Comparison of ENCODE assay signal across 1 cellular context in the genomic region with DNA sequence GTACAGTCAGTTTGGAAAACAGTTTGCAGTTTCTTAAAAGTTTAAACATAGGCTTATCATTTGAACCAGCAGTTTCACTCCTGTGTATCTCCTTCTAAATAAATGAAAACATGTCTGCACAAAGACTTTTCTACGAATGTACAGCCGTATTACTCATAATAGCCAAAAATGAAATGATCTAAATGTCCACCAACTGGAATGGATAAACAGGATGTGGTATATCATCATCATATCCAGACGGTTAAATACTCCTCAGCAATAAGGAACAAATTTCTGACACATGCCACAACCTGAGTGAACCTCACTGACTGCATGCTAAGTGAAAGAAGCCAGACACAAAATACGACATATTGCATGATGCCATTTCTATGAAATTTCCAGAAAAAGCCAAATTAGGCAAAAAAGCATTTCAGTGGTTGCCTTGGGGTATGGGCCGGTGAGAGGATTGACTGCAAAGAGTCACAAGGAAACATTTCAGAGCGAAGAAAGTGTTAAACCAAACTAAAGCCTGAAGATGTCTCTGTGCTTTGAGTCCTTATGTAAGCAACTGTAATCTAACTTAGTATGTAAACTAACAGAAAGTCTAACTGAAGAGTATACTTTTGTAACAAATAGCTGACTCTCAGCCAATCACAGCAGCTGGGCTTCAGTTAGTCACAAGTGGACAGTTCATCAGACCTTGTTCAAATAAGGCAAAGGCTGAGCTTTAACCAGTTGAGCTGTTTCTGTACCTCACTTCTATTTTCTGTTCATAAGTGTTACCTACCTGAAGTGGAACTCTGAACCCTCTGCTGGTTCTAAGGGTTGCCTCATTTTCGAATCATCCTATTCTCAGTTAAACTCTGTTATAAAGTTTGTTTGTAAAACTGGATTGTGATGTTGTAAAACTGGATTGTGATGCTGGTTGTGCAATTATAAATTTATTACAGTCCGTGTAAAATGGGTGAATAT.
A peak's percentile ranks its signal among the peaks of the same experiment; 100 is the strongest.
TF ChIP-seq lines count a peak whose summit lies in the region.

No MANE protein-coding gene starts in this region.

TF ChIP-seq in HepG2, 621 proteins besides CTCF, POLR2A, EP300 and RAD21 (continued from another document and continues in another):
- TF ChIP-seq, protein P1, sequence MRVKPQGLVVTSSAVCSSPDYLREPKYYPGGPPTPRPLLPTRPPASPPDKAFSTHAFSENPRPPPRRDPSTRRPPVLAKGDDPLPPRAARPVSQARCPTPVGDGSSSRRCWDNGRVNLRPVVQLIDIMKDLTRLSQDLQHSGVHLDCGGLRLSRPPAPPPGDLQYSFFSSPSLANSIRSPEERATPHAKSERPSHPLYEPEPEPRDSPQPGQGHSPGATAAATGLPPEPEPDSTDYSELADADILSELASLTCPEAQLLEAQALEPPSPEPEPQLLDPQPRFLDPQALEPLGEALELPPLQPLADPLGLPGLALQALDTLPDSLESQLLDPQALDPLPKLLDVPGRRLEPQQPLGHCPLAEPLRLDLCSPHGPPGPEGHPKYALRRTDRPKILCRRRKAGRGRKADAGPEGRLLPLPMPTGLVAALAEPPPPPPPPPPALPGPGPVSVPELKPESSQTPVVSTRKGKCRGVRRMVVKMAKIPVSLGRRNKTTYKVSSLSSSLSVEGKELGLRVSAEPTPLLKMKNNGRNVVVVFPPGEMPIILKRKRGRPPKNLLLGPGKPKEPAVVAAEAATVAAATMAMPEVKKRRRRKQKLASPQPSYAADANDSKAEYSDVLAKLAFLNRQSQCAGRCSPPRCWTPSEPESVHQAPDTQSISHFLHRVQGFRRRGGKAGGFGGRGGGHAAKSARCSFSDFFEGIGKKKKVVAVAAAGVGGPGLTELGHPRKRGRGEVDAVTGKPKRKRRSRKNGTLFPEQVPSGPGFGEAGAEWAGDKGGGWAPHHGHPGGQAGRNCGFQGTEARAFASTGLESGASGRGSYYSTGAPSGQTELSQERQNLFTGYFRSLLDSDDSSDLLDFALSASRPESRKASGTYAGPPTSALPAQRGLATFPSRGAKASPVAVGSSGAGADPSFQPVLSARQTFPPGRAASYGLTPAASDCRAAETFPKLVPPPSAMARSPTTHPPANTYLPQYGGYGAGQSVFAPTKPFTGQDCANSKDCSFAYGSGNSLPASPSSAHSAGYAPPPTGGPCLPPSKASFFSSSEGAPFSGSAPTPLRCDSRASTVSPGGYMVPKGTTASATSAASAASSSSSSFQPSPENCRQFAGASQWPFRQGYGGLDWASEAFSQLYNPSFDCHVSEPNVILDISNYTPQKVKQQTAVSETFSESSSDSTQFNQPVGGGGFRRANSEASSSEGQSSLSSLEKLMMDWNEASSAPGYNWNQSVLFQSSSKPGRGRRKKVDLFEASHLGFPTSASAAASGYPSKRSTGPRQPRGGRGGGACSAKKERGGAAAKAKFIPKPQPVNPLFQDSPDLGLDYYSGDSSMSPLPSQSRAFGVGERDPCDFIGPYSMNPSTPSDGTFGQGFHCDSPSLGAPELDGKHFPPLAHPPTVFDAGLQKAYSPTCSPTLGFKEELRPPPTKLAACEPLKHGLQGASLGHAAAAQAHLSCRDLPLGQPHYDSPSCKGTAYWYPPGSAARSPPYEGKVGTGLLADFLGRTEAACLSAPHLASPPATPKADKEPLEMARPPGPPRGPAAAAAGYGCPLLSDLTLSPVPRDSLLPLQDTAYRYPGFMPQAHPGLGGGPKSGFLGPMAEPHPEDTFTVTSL (CRISPR knock-in tag; IDR thresholded peaks at IDR 0.05; ENCODE audit: borderline replicate concordance): peak; percentile 35; the same call in 1 of the 2 replicates
- TF ChIP-seq ZNF605 (CRISPR knock-in tag; IDR thresholded peaks at IDR 0.05) (0 out of 2 replicates have a peak, but pooled peaks have one; percentile 21), ZNF484 (CRISPR knock-in tag; IDR thresholded peaks at IDR 0.05; ENCODE audit: borderline replicate concordance, low read depth) (no peak), ZNF350 (CRISPR knock-in tag; IDR thresholded peaks at IDR 0.05; ENCODE audit: borderline replicate concordance, low read depth) (no peak), GATAD1 (CRISPR knock-in tag; IDR thresholded peaks at IDR 0.05) (no peak), ZFX (CRISPR knock-in tag; IDR thresholded peaks at IDR 0.05; ENCODE audit: low read depth) (no peak), SRF (IDR thresholded peaks at IDR 0.05; ENCODE audit: low read depth, low read length) (peak; percentile 89), CREB1 (IDR thresholded peaks at IDR 0.05) (0 out of 2 replicates have a peak, but pooled peaks have one; percentile 2), CREB1 (CRISPR knock-in tag; IDR thresholded peaks at IDR 0.05) (no peak; the same call in 1 of the 2 replicates), FOXP1 (IDR thresholded peaks at IDR 0.05) (no peak), FOXP1 (CRISPR knock-in tag; IDR thresholded peaks at IDR 0.05) (peak; percentile 31; the same call in 1 of the 2 replicates), CENPT (CRISPR knock-in tag; IDR thresholded peaks at IDR 0.05; ENCODE audit: low read depth) (no peak), ZC3H4 (CRISPR knock-in tag; IDR thresholded peaks at IDR 0.05; ENCODE audit: borderline replicate concordance) (no peak), SMARCE1 (IDR thresholded peaks at IDR 0.05; ENCODE audit: borderline replicate concordance) (no peak), DPF2 (CRISPR knock-in tag; IDR thresholded peaks at IDR 0.05; ENCODE audit: borderline replicate concordance, low read depth) (no peak), TARDBP (CRISPR knock-in tag; IDR thresholded peaks at IDR 0.05) (no peak), ETV6 (CRISPR knock-in tag; conservative IDR thresholded peaks at IDR 0.05) (no peak), HDAC6 (IDR thresholded peaks at IDR 0.05; ENCODE audit: low read depth, low read length) (no peak), MBD4 (IDR thresholded peaks at IDR 0.05; ENCODE audit: borderline replicate concordance, low read length) (no peak), IKZF1 (IDR thresholded peaks at IDR 0.05) (no peak), KDM3A (CRISPR knock-in tag; IDR thresholded peaks at IDR 0.05; ENCODE audit: low read depth) (no peak), CCDC6 (CRISPR knock-in tag; IDR thresholded peaks at IDR 0.05) (no peak), ATF7 (IDR thresholded peaks at IDR 0.05) (no peak), ATF7 (CRISPR knock-in tag; IDR thresholded peaks at IDR 0.05) (no peak), TSC22D2 (CRISPR knock-in tag; IDR thresholded peaks at IDR 0.05; ENCODE audit: borderline replicate concordance) (peak; percentile 22; the same call in 1 of the 2 replicates), ZNF792 (CRISPR knock-in tag; IDR thresholded peaks at IDR 0.05) (no peak), ZNF430 (CRISPR knock-in tag; IDR thresholded peaks at IDR 0.05) (no peak), CBX5 (CRISPR knock-in tag; IDR thresholded peaks at IDR 0.05; ENCODE audit: borderline replicate concordance) (no peak), DR1 (CRISPR knock-in tag; IDR thresholded peaks at IDR 0.05) (no peak), ZNF780A (CRISPR knock-in tag; IDR thresholded peaks at IDR 0.05) (no peak)
- TF ChIP-seq, protein P2, sequence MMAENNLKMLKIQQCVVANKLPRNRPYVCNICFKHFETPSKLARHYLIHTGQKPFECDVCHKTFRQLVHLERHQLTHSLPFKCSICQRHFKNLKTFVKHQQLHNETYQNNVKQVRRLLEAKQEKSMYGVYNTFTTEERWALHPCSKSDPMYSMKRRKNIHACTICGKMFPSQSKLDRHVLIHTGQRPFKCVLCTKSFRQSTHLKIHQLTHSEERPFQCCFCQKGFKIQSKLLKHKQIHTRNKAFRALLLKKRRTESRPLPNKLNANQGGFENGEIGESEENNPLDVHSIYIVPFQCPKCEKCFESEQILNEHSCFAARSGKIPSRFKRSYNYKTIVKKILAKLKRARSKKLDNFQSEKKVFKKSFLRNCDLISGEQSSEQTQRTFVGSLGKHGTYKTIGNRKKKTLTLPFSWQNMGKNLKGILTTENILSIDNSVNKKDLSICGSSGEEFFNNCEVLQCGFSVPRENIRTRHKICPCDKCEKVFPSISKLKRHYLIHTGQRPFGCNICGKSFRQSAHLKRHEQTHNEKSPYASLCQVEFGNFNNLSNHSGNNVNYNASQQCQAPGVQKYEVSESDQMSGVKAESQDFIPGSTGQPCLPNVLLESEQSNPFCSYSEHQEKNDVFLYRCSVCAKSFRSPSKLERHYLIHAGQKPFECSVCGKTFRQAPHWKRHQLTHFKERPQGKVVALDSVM (CRISPR knock-in tag; IDR thresholded peaks at IDR 0.05): no peak
- TF ChIP-seq, protein P3, sequence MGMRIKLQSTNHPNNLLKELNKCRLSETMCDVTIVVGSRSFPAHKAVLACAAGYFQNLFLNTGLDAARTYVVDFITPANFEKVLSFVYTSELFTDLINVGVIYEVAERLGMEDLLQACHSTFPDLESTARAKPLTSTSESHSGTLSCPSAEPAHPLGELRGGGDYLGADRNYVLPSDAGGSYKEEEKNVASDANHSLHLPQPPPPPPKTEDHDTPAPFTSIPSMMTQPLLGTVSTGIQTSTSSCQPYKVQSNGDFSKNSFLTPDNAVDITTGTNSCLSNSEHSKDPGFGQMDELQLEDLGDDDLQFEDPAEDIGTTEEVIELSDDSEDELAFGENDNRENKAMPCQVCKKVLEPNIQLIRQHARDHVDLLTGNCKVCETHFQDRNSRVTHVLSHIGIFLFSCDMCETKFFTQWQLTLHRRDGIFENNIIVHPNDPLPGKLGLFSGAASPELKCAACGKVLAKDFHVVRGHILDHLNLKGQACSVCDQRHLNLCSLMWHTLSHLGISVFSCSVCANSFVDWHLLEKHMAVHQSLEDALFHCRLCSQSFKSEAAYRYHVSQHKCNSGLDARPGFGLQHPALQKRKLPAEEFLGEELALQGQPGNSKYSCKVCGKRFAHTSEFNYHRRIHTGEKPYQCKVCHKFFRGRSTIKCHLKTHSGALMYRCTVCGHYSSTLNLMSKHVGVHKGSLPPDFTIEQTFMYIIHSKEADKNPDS (CRISPR knock-in tag; IDR thresholded peaks at IDR 0.05): 0 out of 2 replicates have a peak, but pooled peaks have one; percentile 52
- TF ChIP-seq, protein P4, sequence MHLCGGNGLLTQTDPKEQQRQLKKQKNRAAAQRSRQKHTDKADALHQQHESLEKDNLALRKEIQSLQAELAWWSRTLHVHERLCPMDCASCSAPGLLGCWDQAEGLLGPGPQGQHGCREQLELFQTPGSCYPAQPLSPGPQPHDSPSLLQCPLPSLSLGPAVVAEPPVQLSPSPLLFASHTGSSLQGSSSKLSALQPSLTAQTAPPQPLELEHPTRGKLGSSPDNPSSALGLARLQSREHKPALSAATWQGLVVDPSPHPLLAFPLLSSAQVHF (CRISPR knock-in tag; IDR thresholded peaks at IDR 0.05): no peak
- TF ChIP-seq, protein P5, sequence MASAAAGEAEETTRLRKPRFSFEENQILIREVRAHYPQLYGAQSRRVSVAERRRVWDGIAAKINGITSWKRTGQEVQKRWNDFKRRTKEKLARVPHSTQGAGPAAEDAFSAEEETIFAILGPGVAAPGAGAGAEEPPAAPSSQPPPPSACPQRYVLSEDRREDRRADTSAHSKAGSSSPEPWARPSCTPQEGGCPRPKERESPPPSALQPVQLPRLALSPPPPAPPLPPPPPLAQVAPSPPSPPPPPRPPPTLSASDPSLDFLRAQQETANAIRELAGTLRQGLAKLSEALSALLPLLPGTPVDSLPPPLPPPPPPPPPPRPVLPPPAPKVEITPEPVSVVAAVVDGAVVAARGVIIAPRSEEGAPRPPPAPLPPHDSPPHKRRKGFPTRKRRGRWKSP (CRISPR knock-in tag; IDR thresholded peaks at IDR 0.05): no peak
- TF ChIP-seq, protein P6, sequence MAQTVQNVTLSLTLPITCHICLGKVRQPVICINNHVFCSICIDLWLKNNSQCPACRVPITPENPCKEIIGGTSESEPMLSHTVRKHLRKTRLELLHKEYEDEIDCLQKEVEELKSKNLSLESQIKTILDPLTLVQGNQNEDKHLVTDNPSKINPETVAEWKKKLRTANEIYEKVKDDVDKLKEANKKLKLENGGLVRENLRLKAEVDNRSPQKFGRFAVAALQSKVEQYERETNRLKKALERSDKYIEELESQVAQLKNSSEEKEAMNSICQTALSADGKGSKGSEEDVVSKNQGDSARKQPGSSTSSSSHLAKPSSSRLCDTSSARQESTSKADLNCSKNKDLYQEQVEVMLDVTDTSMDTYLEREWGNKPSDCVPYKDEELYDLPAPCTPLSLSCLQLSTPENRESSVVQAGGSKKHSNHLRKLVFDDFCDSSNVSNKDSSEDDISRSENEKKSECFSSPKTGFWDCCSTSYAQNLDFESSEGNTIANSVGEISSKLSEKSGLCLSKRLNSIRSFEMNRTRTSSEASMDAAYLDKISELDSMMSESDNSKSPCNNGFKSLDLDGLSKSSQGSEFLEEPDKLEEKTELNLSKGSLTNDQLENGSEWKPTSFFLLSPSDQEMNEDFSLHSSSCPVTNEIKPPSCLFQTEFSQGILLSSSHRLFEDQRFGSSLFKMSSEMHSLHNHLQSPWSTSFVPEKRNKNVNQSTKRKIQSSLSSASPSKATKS (CRISPR knock-in tag; IDR thresholded peaks at IDR 0.05): no peak
- TF ChIP-seq, protein P7, sequence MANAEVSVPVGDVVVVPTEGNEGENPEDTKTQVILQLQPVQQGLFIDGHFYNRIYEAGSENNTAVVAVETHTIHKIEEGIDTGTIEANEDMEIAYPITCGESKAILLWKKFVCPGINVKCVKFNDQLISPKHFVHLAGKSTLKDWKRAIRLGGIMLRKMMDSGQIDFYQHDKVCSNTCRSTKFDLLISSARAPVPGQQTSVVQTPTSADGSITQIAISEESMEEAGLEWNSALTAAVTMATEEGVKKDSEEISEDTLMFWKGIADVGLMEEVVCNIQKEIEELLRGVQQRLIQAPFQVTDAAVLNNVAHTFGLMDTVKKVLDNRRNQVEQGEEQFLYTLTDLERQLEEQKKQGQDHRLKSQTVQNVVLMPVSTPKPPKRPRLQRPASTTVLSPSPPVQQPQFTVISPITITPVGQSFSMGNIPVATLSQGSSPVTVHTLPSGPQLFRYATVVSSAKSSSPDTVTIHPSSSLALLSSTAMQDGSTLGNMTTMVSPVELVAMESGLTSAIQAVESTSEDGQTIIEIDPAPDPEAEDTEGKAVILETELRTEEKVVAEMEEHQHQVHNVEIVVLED (CRISPR knock-in tag; IDR thresholded peaks at IDR 0.05; ENCODE audit: borderline replicate concordance): no peak
- TF ChIP-seq, protein P8, sequence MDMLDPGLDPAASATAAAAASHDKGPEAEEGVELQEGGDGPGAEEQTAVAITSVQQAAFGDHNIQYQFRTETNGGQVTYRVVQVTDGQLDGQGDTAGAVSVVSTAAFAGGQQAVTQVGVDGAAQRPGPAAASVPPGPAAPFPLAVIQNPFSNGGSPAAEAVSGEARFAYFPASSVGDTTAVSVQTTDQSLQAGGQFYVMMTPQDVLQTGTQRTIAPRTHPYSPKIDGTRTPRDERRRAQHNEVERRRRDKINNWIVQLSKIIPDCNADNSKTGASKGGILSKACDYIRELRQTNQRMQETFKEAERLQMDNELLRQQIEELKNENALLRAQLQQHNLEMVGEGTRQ (IDR thresholded peaks at IDR 0.05; ENCODE audit: low read depth, low read length): no peak
- TF ChIP-seq, protein P8 (CRISPR knock-in tag; IDR thresholded peaks at IDR 0.05; ENCODE audit: borderline replicate concordance): no peak; the same call in 1 of the 2 replicates
- TF ChIP-seq, protein P9, sequence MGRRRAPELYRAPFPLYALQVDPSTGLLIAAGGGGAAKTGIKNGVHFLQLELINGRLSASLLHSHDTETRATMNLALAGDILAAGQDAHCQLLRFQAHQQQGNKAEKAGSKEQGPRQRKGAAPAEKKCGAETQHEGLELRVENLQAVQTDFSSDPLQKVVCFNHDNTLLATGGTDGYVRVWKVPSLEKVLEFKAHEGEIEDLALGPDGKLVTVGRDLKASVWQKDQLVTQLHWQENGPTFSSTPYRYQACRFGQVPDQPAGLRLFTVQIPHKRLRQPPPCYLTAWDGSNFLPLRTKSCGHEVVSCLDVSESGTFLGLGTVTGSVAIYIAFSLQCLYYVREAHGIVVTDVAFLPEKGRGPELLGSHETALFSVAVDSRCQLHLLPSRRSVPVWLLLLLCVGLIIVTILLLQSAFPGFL (CRISPR knock-in tag; IDR thresholded peaks at IDR 0.05): no peak
